In the genomic region with DNA sequence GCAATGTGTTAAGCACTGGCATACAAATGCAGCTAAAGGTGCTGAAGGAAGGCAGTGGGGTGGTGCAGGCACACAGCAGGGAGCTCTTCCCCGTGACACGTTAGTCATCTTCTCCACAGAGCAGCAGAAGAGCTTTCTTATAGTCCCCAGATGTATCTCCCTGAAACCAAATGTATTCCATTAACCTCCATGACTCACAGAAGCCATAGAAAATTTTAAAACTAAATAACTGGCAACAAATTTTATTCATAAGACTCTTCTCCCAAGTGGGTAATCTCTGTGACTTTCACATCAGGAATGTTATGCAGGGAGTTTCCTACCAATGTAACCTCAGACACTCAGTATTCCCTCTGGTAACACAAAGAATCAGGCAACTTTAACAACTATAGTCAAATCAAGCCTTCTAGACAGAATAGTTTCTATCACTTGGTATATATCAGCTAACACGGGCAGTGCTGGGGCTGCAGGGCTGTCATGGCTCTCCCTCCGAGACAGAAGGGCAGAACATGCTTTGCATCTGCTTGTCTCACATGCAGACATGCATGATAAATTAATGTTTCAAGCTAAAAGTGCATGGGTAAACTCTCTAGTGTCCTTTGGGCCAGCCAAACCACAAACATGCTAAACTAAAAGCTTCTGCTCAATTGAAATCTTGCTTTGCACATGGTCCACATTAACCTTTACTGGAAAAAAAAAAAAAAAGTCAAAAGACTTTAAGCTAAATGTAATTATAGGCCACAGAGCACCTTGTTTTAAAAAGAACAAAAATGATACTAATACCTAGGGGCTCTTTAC, we compare ENCODE assay signal across 11 cellular contexts. TPM values are rescaled to one million over a fixed set of nuclear protein-coding genes. Genes with fewer than 3 reads are reported as not detected.
DNase-seq lines count a peak whose midpoint lies in the region; ATAC-seq, FAIRE-seq and TF ChIP-seq lines count a peak whose summit lies in the region.
"Had no signal": no experiment of that assay in that cellular context is flagged by ENCODE, and none has a peak within 500 bp of the region (broad histone marks: within the 10 kb centered on the region; RNA-seq: fewer than 3 reads in every experiment).

No MANE protein-coding gene starts in this region.

- no peak overlapping the region for H3K27ac ChIP-seq in CD4-positive, alpha-beta T cell (ENCODE audit: low read depth, low read length)

- H3K4me1 Mint-ChIP-seq in CD4-positive, alpha-beta T cell (ENCODE audit: low read depth): no peaks in the 10 kb centered on the region

- POLR2A ChIA-PET in CD4-positive, alpha-beta T cell (lab: Charles Lee): interaction anchor here (0.7 kb wide), 1 partner anchor 1064 kb away, joined by 3 read pairs; the partner anchor contains the start of gene BBS12

- H3K4me3 Mint-ChIP-seq in CD4-positive, alpha-beta T cell: no peak overlapping the region

- no peaks in the 10 kb centered on the region for H3K9me3 Mint-ChIP-seq in CD4-positive, alpha-beta T cell

- FAIRE-seq in RCC 7860 (lab: Jason Lieb, UNC): peak; percentile 98

- no peaks in the 10 kb centered on the region for H3K27me3 Mint-ChIP-seq in CD4-positive, alpha-beta T cell

- H3K9me3 ChIP-seq in CD4-positive, alpha-beta T cell (ENCODE audit: control insufficient read depth, low read length): no peaks in the 10 kb centered on the region

- no peak overlapping the region for H3K27ac Mint-ChIP-seq in CD4-positive, alpha-beta T cell

- intact Hi-C loops in sciatic nerve (cut with DNase I): no loop called here
- intact Hi-C loops in CD4-positive, alpha-beta T cell (cut with DNase I, micrococcal nuclease): no loop called here

- no peaks in the 10 kb centered on the region for H3K27me3 ChIP-seq in CD4-positive, alpha-beta T cell (ENCODE audit: control insufficient read depth, insufficient read depth, low read length)

- TF ChIP-seq CTCF in fibroblast of mammary gland (conservative IDR thresholded peaks at IDR 0.05; ENCODE audit: control insufficient read depth, insufficient read depth, low read depth, low read length): no peak
- TF ChIP-seq CTCF in CD4-positive, alpha-beta T cell (IDR thresholded peaks at IDR 0.05): no peak

- DNase-seq in EH (ENCODE audit: low read depth) (peak; percentile 98), RCC 7860 (ENCODE audit: low spot score) (peak; percentile 98), fibroblast of mammary gland (ENCODE audit: low read depth) (peak; percentile 100), sciatic nerve (ENCODE audit: low spot score) (no peak), epidermal melanocyte (ENCODE audit: insufficient read length, low spot score) (no peak), GM19240 (ENCODE audit: insufficient read length, low spot score) (no peak)
- DNase-seq in CD4-positive, alpha-beta T cell: no peak
- DNase-seq: NCI-H187 treated with DMSO at 0.1 percent for 48 hours; stimulated activated CD4-positive, alpha-beta T cell treated with anti-CD3 and anti-CD28 coated beads, Interleukin-2, amount 100 ng/mL, for 48 hours; substantia nigra had no signal

- H3K36me3 Mint-ChIP-seq in CD4-positive, alpha-beta T cell (ENCODE audit: low read depth): peaks cover 75% of the 10 kb centered on the region

- ATAC-seq in sciatic nerve (peak; percentile 86), esophagus mucosa (no peak)
- no peak for ATAC-seq in CD4-positive, alpha-beta T cell (ENCODE audit: poor library complexity)

- CTCF ChIA-PET in CD4-positive, alpha-beta T cell (lab: Charles Lee): no interaction called here

- no peak overlapping the region for H3K4me3 ChIP-seq in fibroblast of mammary gland (ENCODE audit: control insufficient read depth, low read depth, low read length)

RNA-seq across cellular contexts. Expression of gene ANXA5, which starts 28.2 kb away (rescaled TPM):
- 280 TPM for total RNA-seq in sciatic nerve
- total RNA-seq in esophagus mucosa: 96.4 TPM
- total RNA-seq in CD4-positive, alpha-beta T cell: 10 to 100 TPM; 50.8 to 55.9 TPM

Comparison
In these comparisons a context has a peak if more than half of its experiments do, and no peak if none do; other contexts are left out.
1. DNase-seq: peak in EH (single experiment), RCC 7860 (single experiment) and fibroblast of mammary gland (single experiment); none in sciatic nerve (single experiment), epidermal melanocyte (single experiment), CD4-positive, alpha-beta T cell (0 of 10) and GM19240 (single experiment).